16 cellular contexts compared by ENCODE assay signal in the genomic region with DNA sequence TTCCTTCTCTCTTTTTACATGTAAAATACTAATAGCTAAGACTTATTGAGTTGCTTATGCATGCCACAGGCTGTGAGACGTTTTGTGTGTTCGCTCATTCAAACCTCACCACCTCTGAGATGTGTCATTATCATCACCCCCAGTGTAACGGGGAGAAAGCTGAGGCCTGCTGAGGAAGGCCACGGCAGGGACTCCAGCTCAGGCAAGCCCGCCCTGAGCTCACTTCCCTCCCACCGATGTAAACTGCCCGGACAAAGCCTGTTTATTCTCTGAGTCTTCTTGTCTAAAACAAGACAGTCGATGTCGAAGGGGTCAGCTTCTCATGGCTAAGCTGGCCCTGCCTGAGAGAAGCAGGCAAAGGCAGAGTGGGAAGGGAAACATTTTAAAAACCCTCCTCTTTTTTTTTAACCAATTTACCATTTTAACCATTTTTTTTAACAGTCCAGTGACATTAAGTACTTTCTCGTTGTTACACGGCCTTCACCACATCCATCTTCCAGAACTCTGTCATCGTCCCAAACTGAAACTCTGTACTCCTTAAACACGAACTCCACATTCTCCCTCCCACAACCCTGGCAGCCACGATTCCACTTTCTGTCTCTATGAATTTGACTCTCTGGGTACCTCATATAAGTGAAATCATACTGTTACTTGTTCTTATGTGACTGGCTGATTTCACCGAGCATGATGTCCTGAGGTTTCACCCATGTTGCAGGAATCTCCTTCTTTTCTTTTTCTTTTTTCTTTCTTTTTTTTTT.
DNase-seq lines count a peak whose midpoint lies in the region; ATAC-seq and TF ChIP-seq lines count a peak whose summit lies in the region.
"Had no signal": no experiment of that assay in that cellular context is flagged by ENCODE, and none has a peak within 500 bp of the region (broad histone marks: within the 10 kb centered on the region; RNA-seq: fewer than 3 reads in every experiment).

No MANE protein-coding gene starts in this region.

- H3K36me3 ChIP-seq in HUES64 (ENCODE audit: insufficient read depth, low read length) (no peaks in the 10 kb centered on the region), skeletal muscle tissue (ENCODE audit: control insufficient read depth in 3 of 3, insufficient read depth in 3 of 3, low read length in 3 of 3) (no peaks in the 10 kb centered on the region), colonic mucosa (no peaks in the 10 kb centered on the region)
- H3K36me3 ChIP-seq: pancreas had no signal

- H3K4me3 ChIP-seq in HUES64 (ENCODE audit: low read length), result no peak overlapping the region
- peak overlapping the region in 2 of 59 donors; percentile 1 to 20 for H3K4me3 ChIP-seq in dorsolateral prefrontal cortex
- H3K4me3 ChIP-seq in skeletal muscle tissue (ENCODE audit: low read length in 3 of 3), result peak overlapping the region in 1 of 3 donors; percentile 34
- no peak overlapping the region for H3K4me3 ChIP-seq in colonic mucosa
- H3K4me3 ChIP-seq: pancreas had no signal

- H3K4me1 ChIP-seq in HUES64 (ENCODE audit: insufficient read depth, low read length) (peaks cover 7% of the 10 kb centered on the region; the same call in 1 of the 2 replicates), skeletal muscle tissue (ENCODE audit: control insufficient read depth in 3 of 3, insufficient read depth in 3 of 3, low read length in 3 of 3) (peaks cover 27 to 44% (median 35%) of the 10 kb centered on the region in 3 donors), colonic mucosa (no peaks in the 10 kb centered on the region)
- H3K4me1 ChIP-seq: pancreas had no signal

- H3K9ac ChIP-seq in HUES64 (ENCODE audit: low read depth, low read length), result no peak overlapping the region
- peak overlapping the region in 2 of 3 donors; percentile 24 to 33 for H3K9ac ChIP-seq in skeletal muscle tissue (ENCODE audit: low read depth in 1 of 3, low read length in 3 of 3)
- H3K9ac ChIP-seq in colonic mucosa (ENCODE audit: low read depth in 2 of 2, low read length in 2 of 2), result no peak overlapping the region

- TF ChIP-seq CTCF in dorsolateral prefrontal cortex (IDR thresholded peaks at IDR 0.05 in 54 of 56, conservative IDR thresholded peaks at IDR 0.05 in 2 of 56; ENCODE audit: low read depth in 1 of 56, partially characterized antibody in 56 of 56), result no peak
- no peak for TF ChIP-seq CTCF in colonic mucosa (IDR thresholded peaks at IDR 0.05)

- peak in 7 of 10 donors; percentile 17 to 61 (median 46) for DNase-seq in dorsolateral prefrontal cortex
- peak; percentile 46 for DNase-seq in midbrain (lab: John Stamatoyannopoulos, UW)
- no peak for DNase-seq in colonic mucosa
- DNase-seq in NCI-H2081 treated with DMSO at 0.1 percent for 48 hours (lab: John Stamatoyannopoulos, UW), result no peak
- DNase-seq: foreskin fibroblast; left colon; NCI-H1105; NCI-H510A treated with DMSO at 0.1 percent for 48 hours; pancreas; stimulated activated CD4-positive, alpha-beta T cell treated with anti-CD3 and anti-CD28 coated beads, Interleukin-4, amount 100 ng/mL, for 4 hours; stimulated activated naive CD4-positive, alpha-beta T cell treated with Interleukin-2 at 50 U/mL for 16 hours had no signal

- H3K27ac ChIP-seq in HUES64 (ENCODE audit: low read depth, low read length) (peak overlapping the region; percentile 11; the same call in 1 of the 2 replicates), dorsolateral prefrontal cortex (peak overlapping the region in 57 of 59 donors; percentile 18 to 93 (median 76)), skeletal muscle tissue (ENCODE audit: low read depth, low read length) (peak overlapping the region; percentile 99), colonic mucosa (no peak overlapping the region)
- H3K27ac ChIP-seq: C4-2B, pancreas had no signal

- WGBS in HUES64, result 46% methylated on average over 15 of the region's 15 CpGs

- intact Hi-C loops in dorsolateral prefrontal cortex (cut with DNase I), result no loop called here
- intact Hi-C loops in colonic mucosa (cut with DNase I), result no loop called here

- H3K9me3 ChIP-seq in HUES64 (ENCODE audit: insufficient read depth, low read depth, low read length) (no peaks in the 10 kb centered on the region), skeletal muscle tissue (ENCODE audit: control insufficient read depth in 3 of 3, low read length in 3 of 3) (no peaks in the 10 kb centered on the region), colonic mucosa (no peaks in the 10 kb centered on the region)
- H3K9me3 ChIP-seq: pancreas had no signal

- H3K27me3 ChIP-seq in HUES64 (ENCODE audit: insufficient read depth, low read length), result no peaks in the 10 kb centered on the region
- H3K27me3 ChIP-seq in dorsolateral prefrontal cortex, result no peaks in the 10 kb centered on the region
- no peaks in the 10 kb centered on the region for H3K27me3 ChIP-seq in skeletal muscle tissue (ENCODE audit: control insufficient read depth in 3 of 3, insufficient read depth in 3 of 3, low read length in 3 of 3)
- no peaks in the 10 kb centered on the region for H3K27me3 ChIP-seq in colonic mucosa
- H3K27me3 ChIP-seq: pancreas had no signal

- no peak for ATAC-seq in GM21515 (IDR thresholded peaks at IDR 0.05; ENCODE audit: unreplicated experiment)
- ATAC-seq in GM21367 (IDR thresholded peaks at IDR 0.05; ENCODE audit: unreplicated experiment), result no peak
- ATAC-seq: left colon, pancreas had no signal

Comparison
In these comparisons a context has a peak if more than half of its experiments do, and no peak if none do; other contexts are left out.
1. H3K9ac ChIP-seq: peak in skeletal muscle tissue (2 of 3); none in HUES64 (single experiment) and colonic mucosa (0 of 2).
2. DNase-seq: peak in dorsolateral prefrontal cortex (7 of 10) and midbrain (single experiment); none in colonic mucosa (single experiment) and NCI-H2081 treated with DMSO at 0.1 percent for 48 hours (single experiment).